In genomic region chr13:100274942-100275506, GRCh38 we compare ENCODE assay signal across 1 cellular context.
A peak's percentile ranks its signal among the peaks of the same experiment; 100 is the strongest.
TF ChIP-seq lines count a peak whose summit lies in the region.

No MANE protein-coding gene starts in this region.

TF ChIP-seq in K562, 482 proteins besides CTCF, POLR2A, EP300 and RAD21 (continued from another document):
- TF ChIP-seq ATF3 (IDR thresholded peaks at IDR 0.05) (no peak), ATF3 (CRISPR knock-in tag; conservative IDR thresholded peaks at IDR 0.05) (no peak), ARID2 (IDR thresholded peaks at IDR 0.05) (no peak), MYNN (IDR thresholded peaks at IDR 0.05) (no peak), MYNN (CRISPR knock-in tag; IDR thresholded peaks at IDR 0.05) (no peak), RBM39 (optimal IDR thresholded peaks at IDR 0.05; ENCODE audit: low read depth, low read length) (no peak), CREM (IDR thresholded peaks at IDR 0.05; ENCODE audit: low read depth) (no peak), ARID1B (IDR thresholded peaks at IDR 0.05) (no peak), RFX1 (IDR thresholded peaks at IDR 0.05) (no peak), MGA (IDR thresholded peaks at IDR 0.05) (no peak), SLC30A9 (CRISPR knock-in tag; IDR thresholded peaks at IDR 0.05) (no peak), FOXP4 (CRISPR knock-in tag; IDR thresholded peaks at IDR 0.05; ENCODE audit: borderline replicate concordance) (no peak), CBFA2T3 (IDR thresholded peaks at IDR 0.05) (no peak), ETS1 (conservative IDR thresholded peaks at IDR 0.05; ENCODE audit: control insufficient read depth, low read depth, low read length) (no peak), BHLHE40 (IDR thresholded peaks at IDR 0.05; ENCODE audit: low read length) (peak; percentile 69; the same call in 1 of the 2 replicates), SRSF7 (optimal IDR thresholded peaks at IDR 0.05; ENCODE audit: low read depth, low read length) (no peak), FOSL1 (tag; conservative IDR thresholded peaks at IDR 0.05) (0 out of 2 replicates have a peak, but pooled peaks have one; percentile 33)
TF ChIP-seq in K562: peak in this region for 2.
